Comparison of ENCODE assay signal across 8 cellular contexts in genomic region chr3:182793663-182794454, GRCh38. TPM values are rescaled to one million over a fixed set of nuclear protein-coding genes. Genes with fewer than 3 reads are reported as not detected.
DNase-seq lines count a peak whose midpoint lies in the region; ATAC-seq, FAIRE-seq and TF ChIP-seq lines count a peak whose summit lies in the region.

No MANE protein-coding gene starts in this region.

- peaks cover 36% of the 10 kb centered on the region for H3K4me1 ChIP-seq in DND-41 (ENCODE audit: insufficient read depth, low read length)

- no peaks in the 10 kb centered on the region for H3K9me2 ChIP-seq in SU-DHL-6 (replicated peaks; ENCODE audit: insufficient read depth, low read length)

- H2AFZ ChIP-seq in DND-41 (ENCODE audit: low read depth, low read length) (peak overlapping the region; percentile 47), SU-DHL-6 (ENCODE audit: low read depth, low read length, severe bottlenecking) (peak overlapping the region; percentile 66)

- DNase-seq in DND-41 = peak; percentile 56
- DNase-seq in HTR-8/SVneo (ENCODE audit: insufficient read length, low spot score) = peak; percentile 33
- DNase-seq in hepatic stellate cell (ENCODE audit: low spot score) = peak; percentile 51
- peak; percentile 63 for DNase-seq in sciatic nerve (ENCODE audit: low spot score)
- no peak for DNase-seq in posterior vena cava (ENCODE audit: low spot score)

- peak overlapping the region; percentile 49 to 61 for H3K4me3 ChIP-seq in DND-41 (ENCODE audit: low read depth in 1 of 2, low read length in 2 of 2)
- peak overlapping the region; percentile 91 for H3K4me3 ChIP-seq in SU-DHL-6 (ENCODE audit: insufficient read depth, low read length, poor library complexity, severe bottlenecking)

- peaks cover 12% of the 10 kb centered on the region; the same call in 1 of the 2 replicates for H3F3A ChIP-seq in SU-DHL-6 (ENCODE audit: insufficient read depth)

- H4K20me1 ChIP-seq in DND-41 (ENCODE audit: insufficient read depth, low read length) (peaks cover 17% of the 10 kb centered on the region; the same call in 1 of the 2 replicates), SU-DHL-6 (ENCODE audit: low read depth, low read length) (no peaks in the 10 kb centered on the region)

- H3K9ac ChIP-seq in DND-41 (ENCODE audit: low read depth, low read length) = peak overlapping the region; percentile 86
- H3K9ac ChIP-seq in SU-DHL-6 (ENCODE audit: low read length) = peak overlapping the region; percentile 93

- H3K36me3 ChIP-seq in DND-41 (ENCODE audit: insufficient read depth, low read length) = no peaks in the 10 kb centered on the region; the same call in 1 of the 2 replicates
- H3K36me3 ChIP-seq in SU-DHL-6 (ENCODE audit: low read length) = no peaks in the 10 kb centered on the region

- H3K27me3 ChIP-seq in DND-41 (ENCODE audit: insufficient read depth, low read length, poor library complexity) = peaks cover 8% of the 10 kb centered on the region
- H3K27me3 ChIP-seq in SU-DHL-6 (ENCODE audit: low read length) = no peaks in the 10 kb centered on the region

- H3K27ac ChIP-seq in DND-41 (ENCODE audit: low read length) (peak overlapping the region; percentile 63), SU-DHL-6 (ENCODE audit: low read depth, low read length) (peak overlapping the region; percentile 84), angular gyrus (ENCODE audit: low read depth, low read length) (peak overlapping the region; percentile 29)

- intact Hi-C loops in sciatic nerve (cut with DNase I) = no loop called here
- intact Hi-C loops in posterior vena cava (cut with DNase I) = no loop called here

- no peak for FAIRE-seq in HTR-8/SVneo (lab: Jason Lieb, UNC)

- H3K9me3 ChIP-seq in DND-41 (ENCODE audit: insufficient read depth, low read length, severe bottlenecking) = no peaks in the 10 kb centered on the region
- no peaks in the 10 kb centered on the region for H3K9me3 ChIP-seq in SU-DHL-6 (ENCODE audit: insufficient read depth, low read length)

- H3K79me2 ChIP-seq in DND-41 (ENCODE audit: insufficient read depth, low read length) (peaks cover 52% of the 10 kb centered on the region), SU-DHL-6 (ENCODE audit: insufficient read depth, low read length) (peaks cover 50% of the 10 kb centered on the region)

- no peak for TF ChIP-seq CTCF in DND-41 (IDR thresholded peaks at IDR 0.05; ENCODE audit: borderline replicate concordance, extremely low read depth, low read length, poor library complexity, severe bottlenecking)
- no peak for TF ChIP-seq CTCF in SU-DHL-6 (IDR thresholded peaks at IDR 0.05; ENCODE audit: insufficient read depth, low read length, poor library complexity, severe bottlenecking)

- peak overlapping the region; percentile 69 for H3K4me2 ChIP-seq in DND-41 (ENCODE audit: insufficient read depth, low read length)
- H3K4me2 ChIP-seq in SU-DHL-6 (ENCODE audit: low read depth, low read length, poor library complexity, severe bottlenecking) = peak overlapping the region; percentile 95

- ATAC-seq in DND-41 (ENCODE audit: insufficient read depth, low read depth) = peak; percentile 54
- ATAC-seq in GM21390 (IDR thresholded peaks at IDR 0.05; ENCODE audit: unreplicated experiment) = peak; percentile 29
- peak; percentile 40 for ATAC-seq in sciatic nerve

RNA-seq across cellular contexts. Expression of gene ATP11B, which starts 0.6 kb away (rescaled TPM):
- 58.7 TPM for total RNA-seq in sciatic nerve
- 10 to 100 TPM; 44.3 to 57.6 TPM for total RNA-seq in posterior vena cava

Comparison
In these comparisons a context has a peak if more than half of its experiments do, and no peak if none do; other contexts are left out.
1. H3K27ac ChIP-seq: peak in every context shown above with its lines; median percentile 84 in SU-DHL-6; 63 in DND-41; 29 in angular gyrus.